ENCODE assay signal across 1 cellular context in the genomic region with DNA sequence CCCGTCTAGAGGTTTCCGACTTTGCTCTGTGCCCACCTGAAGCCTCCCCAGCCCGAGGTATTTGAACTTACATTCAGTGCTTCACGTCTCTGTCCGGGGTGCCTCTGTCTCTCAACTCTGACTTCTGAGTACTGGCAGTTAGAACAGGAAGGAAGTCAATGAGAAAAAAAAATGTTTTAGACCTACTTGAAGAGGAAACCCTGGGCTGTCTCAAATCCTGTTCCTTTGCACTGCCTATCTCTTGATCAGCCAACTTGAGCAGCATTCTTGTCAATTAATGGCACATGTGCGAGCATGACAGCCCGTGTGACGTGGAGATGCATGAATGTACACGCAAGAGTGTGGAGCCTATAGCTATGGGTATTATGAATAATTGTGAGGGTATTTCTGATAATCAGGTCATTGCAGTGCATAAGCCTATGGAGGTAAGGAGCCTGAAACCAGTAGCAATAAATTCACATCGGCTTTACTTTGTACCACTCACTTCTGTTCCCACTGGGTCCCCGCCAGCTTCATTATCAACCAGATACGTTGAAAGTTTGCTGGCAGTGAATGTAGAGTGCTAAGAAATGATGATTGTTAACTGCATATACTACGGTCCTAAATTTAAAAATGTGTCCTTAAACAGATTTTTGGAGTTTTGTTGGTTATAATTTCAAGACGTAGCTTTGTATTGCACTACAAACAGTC.
TF ChIP-seq lines count a peak whose summit lies in the region.

TSS of gene ARHGDIB (minus strand) at position 136 of the 690 bp plus-strand sequence. CDS start 10,889 bp downstream, outside the sequence.

TF ChIP-seq in HCT116, 20 proteins besides CTCF, POLR2A, EP300 and RAD21 (continued from another document):
- TF ChIP-seq REST (IDR thresholded peaks at IDR 0.05; ENCODE audit: low read depth) = no peak
TF ChIP-seq in HCT116: peak in this region for 0.
